Comparison of ENCODE assay signal across 11 cellular contexts in the genomic region with DNA sequence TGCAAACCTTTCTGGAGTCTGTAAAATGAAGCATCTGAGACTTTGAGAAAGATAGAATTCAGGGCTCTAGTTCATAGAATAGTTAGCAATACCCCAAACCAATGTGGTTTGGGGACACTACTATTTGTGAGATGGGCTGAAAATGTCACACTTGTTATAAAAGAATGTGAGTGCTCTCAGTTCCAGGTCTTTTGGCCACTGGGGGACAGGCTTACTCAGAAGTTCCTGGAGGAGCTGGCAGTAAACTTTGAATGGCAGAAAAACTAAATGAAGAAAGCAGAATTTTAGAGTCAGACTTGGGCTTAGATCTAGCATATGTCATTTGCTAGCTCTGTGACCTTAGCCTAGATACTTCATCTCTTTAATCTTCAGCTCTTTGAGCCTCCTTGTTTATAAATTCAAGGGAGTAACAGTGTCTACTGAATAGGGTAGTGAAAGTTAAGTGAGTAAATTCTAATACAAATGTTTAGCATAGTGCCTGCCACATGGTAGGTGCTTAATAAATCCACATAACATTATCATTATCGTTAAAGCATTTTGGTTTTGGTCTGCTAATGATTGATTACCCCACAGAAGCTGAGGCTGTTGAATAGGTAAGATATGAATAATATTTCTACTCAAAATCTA. TPM values are rescaled to one million over a fixed set of nuclear protein-coding genes. Genes with fewer than 3 reads are reported as not detected.
DNase-seq lines count a peak whose midpoint lies in the region; ATAC-seq, FAIRE-seq and TF ChIP-seq lines count a peak whose summit lies in the region.
"Had no signal": no experiment of that assay in that cellular context is flagged by ENCODE, and none has a peak within 500 bp of the region (broad histone marks: within the 10 kb centered on the region; RNA-seq: fewer than 3 reads in every experiment).

No MANE protein-coding gene starts in this region.

- H3K79me2 ChIP-seq in MM.1S (ENCODE audit: low read length): no peaks in the 10 kb centered on the region

- peaks cover 23% of the 10 kb centered on the region for H3K27me3 Mint-ChIP-seq in activated CD4-positive, alpha-beta T cell treated with anti-CD3 and anti-CD28 coated beads, Interleukin-2, amount 10 ng/mL, durations not matched to agents 24 days and 14 days
- H3K27me3 Mint-ChIP-seq in activated CD4-positive, alpha-beta memory T cell treated with anti-CD3 and anti-CD28 coated beads, Interleukin-2, amount 10 ng/mL, durations not matched to agents 7 days and 5 days: peaks cover 6% of the 10 kb centered on the region
- H3K27me3 Mint-ChIP-seq: activated naive CD4-positive, alpha-beta T cell treated with anti-CD3 and anti-CD28 coated beads, Interleukin-2, amount 50 U/mL, for 24 hours had no signal

- H3K9me2 ChIP-seq in MM.1S (replicated peaks; ENCODE audit: insufficient read depth, low read length): no peaks in the 10 kb centered on the region

- TF ChIP-seq CTCF in C4-2B (conservative IDR thresholded peaks at IDR 0.05): peak; percentile 15
- peak; percentile 44 for TF ChIP-seq CTCF in MM.1S (IDR thresholded peaks at IDR 0.05; ENCODE audit: low read length)
- peak; percentile 40 for TF ChIP-seq CTCF in bronchial epithelial cell (IDR thresholded peaks at IDR 0.05; ENCODE audit: insufficient read depth, low read length, severe bottlenecking)

- intact Hi-C loops in activated CD4-positive, alpha-beta T cell treated with anti-CD3 and anti-CD28 coated beads, Interleukin-2, amount 10 ng/mL, durations not matched to agents 24 days and 14 days (cut with micrococcal nuclease): no loop called here

- POLR2A ChIA-PET in activated CD4-positive, alpha-beta memory T cell treated with anti-CD3 and anti-CD28 coated beads, Interleukin-2, amount 10 ng/mL, durations not matched to agents 7 days and 5 days (lab: Charles Lee): interaction anchor here (1.0 kb wide), 1 partner anchor 17 kb away, joined by 3 read pairs; no protein-coding TSS in a partner anchor

- H3K4me3 ChIP-seq in MM.1S (ENCODE audit: low read length) (no peak overlapping the region), bronchial epithelial cell (ENCODE audit: low read depth, low read length) (no peak overlapping the region)

- H3K27ac ChIP-seq in C4-2B (no peak overlapping the region), MM.1S (ENCODE audit: low read length) (peak overlapping the region; percentile 66; the same call in 1 of the 2 replicates)

- H3K4me1 Mint-ChIP-seq in activated CD4-positive, alpha-beta T cell treated with anti-CD3 and anti-CD28 coated beads, Interleukin-2, amount 10 ng/mL, durations not matched to agents 24 days and 14 days: no peaks in the 10 kb centered on the region
- no peaks in the 10 kb centered on the region for H3K4me1 Mint-ChIP-seq in activated CD4-positive, alpha-beta memory T cell treated with anti-CD3 and anti-CD28 coated beads, Interleukin-2, amount 10 ng/mL, durations not matched to agents 7 days and 5 days
- H3K4me1 Mint-ChIP-seq: activated naive CD4-positive, alpha-beta T cell treated with anti-CD3 and anti-CD28 coated beads, Interleukin-2, amount 50 U/mL, for 24 hours had no signal

- peaks cover 21% of the 10 kb centered on the region for H3F3A ChIP-seq in MM.1S (ENCODE audit: insufficient read depth, low read length)

- H3K9me3 Mint-ChIP-seq in activated CD4-positive, alpha-beta T cell treated with anti-CD3 and anti-CD28 coated beads, Interleukin-2, amount 10 ng/mL, durations not matched to agents 24 days and 14 days: no peaks in the 10 kb centered on the region
- H3K9me3 Mint-ChIP-seq in activated CD4-positive, alpha-beta memory T cell treated with anti-CD3 and anti-CD28 coated beads, Interleukin-2, amount 10 ng/mL, durations not matched to agents 7 days and 5 days: no peaks in the 10 kb centered on the region
- H3K9me3 Mint-ChIP-seq: activated naive CD4-positive, alpha-beta T cell treated with anti-CD3 and anti-CD28 coated beads, Interleukin-2, amount 50 U/mL, for 24 hours had no signal

- no peak for ATAC-seq in HG03159 (IDR thresholded peaks at IDR 0.05; ENCODE audit: unreplicated experiment)
- ATAC-seq in HG03520 (IDR thresholded peaks at IDR 0.05; ENCODE audit: unreplicated experiment): no peak

- peak overlapping the region; percentile 69; the same call in 1 of the 2 replicates for H3K4me2 ChIP-seq in MM.1S (ENCODE audit: low read depth, low read length)

- H3K9ac ChIP-seq in MM.1S (ENCODE audit: low read length): no peak overlapping the region

- DNase-seq in MM.1S (peak; percentile 21), bronchial epithelial cell (ENCODE audit: low read depth) (no peak), myocyte (ENCODE audit: low read depth) (peak; percentile 40)
- DNase-seq in activated CD4-positive, alpha-beta T cell treated with anti-CD3 and anti-CD28 coated beads, Interleukin-2, amount 10 ng/mL, durations not matched to agents 24 days and 14 days: no peak
- no peak for DNase-seq in activated CD4-positive, alpha-beta memory T cell treated with anti-CD3 and anti-CD28 coated beads, Interleukin-2, amount 10 ng/mL, durations not matched to agents 7 days and 5 days
- DNase-seq: stimulated activated naive CD4-positive, alpha-beta T cell had no signal

- no peaks in the 10 kb centered on the region for H3K27me3 ChIP-seq in MM.1S (replicated peaks; ENCODE audit: insufficient read depth, low read length)
- H3K27me3 ChIP-seq in bronchial epithelial cell (ENCODE audit: control insufficient read depth, insufficient read depth, low read length): no peaks in the 10 kb centered on the region

- no peak overlapping the region for H3K27ac Mint-ChIP-seq in activated CD4-positive, alpha-beta T cell treated with anti-CD3 and anti-CD28 coated beads, Interleukin-2, amount 10 ng/mL, durations not matched to agents 24 days and 14 days
- H3K27ac Mint-ChIP-seq in activated CD4-positive, alpha-beta memory T cell treated with anti-CD3 and anti-CD28 coated beads, Interleukin-2, amount 10 ng/mL, durations not matched to agents 7 days and 5 days: no peak overlapping the region
- H3K27ac Mint-ChIP-seq: activated naive CD4-positive, alpha-beta T cell treated with anti-CD3 and anti-CD28 coated beads, Interleukin-2, amount 50 U/mL, for 24 hours had no signal

- H2AFZ ChIP-seq in MM.1S (ENCODE audit: low read length): peak overlapping the region; percentile 69; the same call in 1 of the 2 replicates

- no peaks in the 10 kb centered on the region for H3K9me3 ChIP-seq in MM.1S (replicated peaks; ENCODE audit: insufficient read depth, low read length)

- no peak for FAIRE-seq in bronchial epithelial cell (lab: Jason Lieb, UNC)

- H3K36me3 ChIP-seq in MM.1S (replicated peaks; ENCODE audit: insufficient read depth, low read length) (no peaks in the 10 kb centered on the region), bronchial epithelial cell (ENCODE audit: control insufficient read depth, insufficient read depth, low read length) (no peaks in the 10 kb centered on the region)

- peaks cover 26% of the 10 kb centered on the region for H3K4me1 ChIP-seq in MM.1S (ENCODE audit: low read length)

- no peak overlapping the region for H3K4me3 Mint-ChIP-seq in activated CD4-positive, alpha-beta T cell treated with anti-CD3 and anti-CD28 coated beads, Interleukin-2, amount 10 ng/mL, durations not matched to agents 24 days and 14 days
- no peak overlapping the region for H3K4me3 Mint-ChIP-seq in activated CD4-positive, alpha-beta memory T cell treated with anti-CD3 and anti-CD28 coated beads, Interleukin-2, amount 10 ng/mL, durations not matched to agents 7 days and 5 days
- H3K4me3 Mint-ChIP-seq: activated naive CD4-positive, alpha-beta T cell treated with anti-CD3 and anti-CD28 coated beads, Interleukin-2, amount 50 U/mL, for 24 hours had no signal

- no peaks in the 10 kb centered on the region for H3K36me3 Mint-ChIP-seq in activated CD4-positive, alpha-beta T cell treated with anti-CD3 and anti-CD28 coated beads, Interleukin-2, amount 10 ng/mL, durations not matched to agents 24 days and 14 days (ENCODE audit: low read depth)
- H3K36me3 Mint-ChIP-seq in activated CD4-positive, alpha-beta memory T cell treated with anti-CD3 and anti-CD28 coated beads, Interleukin-2, amount 10 ng/mL, durations not matched to agents 7 days and 5 days (ENCODE audit: low read depth): no peaks in the 10 kb centered on the region
- H3K36me3 Mint-ChIP-seq: activated naive CD4-positive, alpha-beta T cell treated with anti-CD3 and anti-CD28 coated beads, Interleukin-2, amount 50 U/mL, for 24 hours had no signal

- no peaks in the 10 kb centered on the region for H4K20me1 ChIP-seq in MM.1S (ENCODE audit: insufficient read depth, low read length)

- CTCF ChIA-PET in activated CD4-positive, alpha-beta memory T cell treated with anti-CD3 and anti-CD28 coated beads, Interleukin-2, amount 10 ng/mL, durations not matched to agents 7 days and 5 days (lab: Charles Lee): interaction anchor here (0.7 to 1.6 kb wide), 3 partner anchors 23 to 89 kb away, joined by 3 to 6 read pairs (median 5); a partner anchor contains a TSS

RNA-seq across cellular contexts. Expression of a gene that starts 3.7 kb away (rescaled TPM):
- not detected in 2 replicates for total RNA-seq in bronchial epithelial cell
- total RNA-seq in myocyte: not detected in 2 replicates
- not detected for polyA plus RNA-seq in myocyte (2012)
- total RNA-seq in activated CD4-positive, alpha-beta T cell treated with anti-CD3 and anti-CD28 coated beads, Interleukin-2, amount 10 ng/mL, durations not matched to agents 24 days and 14 days: not detected in 2 replicates
- not detected for total RNA-seq in activated CD4-positive, alpha-beta memory T cell treated with anti-CD3 and anti-CD28 coated beads, Interleukin-2, amount 10 ng/mL, durations not matched to agents 7 days and 5 days
- total RNA-seq: T-helper 2 cell treated with Interferon-gamma antibody and Interleukin-4, amounts not matched to agents 100 ng/mL and 5 ng/mL, for 36 hours had no signal

RNA-seq across cellular contexts. Expression of a gene that starts 23.8 kb away (rescaled TPM):
- total RNA-seq in bronchial epithelial cell (71.9 and 103 TPM in 2 replicates), myocyte (27.8 and 29.6 TPM in 2 replicates)
- polyA plus RNA-seq in myocyte (2012): 25.6 TPM
- 14.3 and 15.4 TPM in 2 replicates for total RNA-seq in activated CD4-positive, alpha-beta T cell treated with anti-CD3 and anti-CD28 coated beads, Interleukin-2, amount 10 ng/mL, durations not matched to agents 24 days and 14 days
- 10 to 100 TPM; 12.2 to 12.3 TPM for total RNA-seq in activated CD4-positive, alpha-beta memory T cell treated with anti-CD3 and anti-CD28 coated beads, Interleukin-2, amount 10 ng/mL, durations not matched to agents 7 days and 5 days

Comparison
In these comparisons a context has a peak if more than half of its experiments do, and no peak if none do; other contexts are left out.
1. DNase-seq: peak in MM.1S (single experiment) and myocyte (single experiment); none in bronchial epithelial cell (single experiment), activated CD4-positive, alpha-beta T cell treated with anti-CD3 and anti-CD28 coated beads, Interleukin-2, amount 10 ng/mL, durations not matched to agents 24 days and 14 days (single experiment) and activated CD4-positive, alpha-beta memory T cell treated with anti-CD3 and anti-CD28 coated beads, Interleukin-2, amount 10 ng/mL, durations not matched to agents 7 days and 5 days (single experiment).
2. Peak in every context shown above with its lines, with median percentiles within 50 percentile points of each other: CTCF ChIP-seq.